In the genomic region with DNA sequence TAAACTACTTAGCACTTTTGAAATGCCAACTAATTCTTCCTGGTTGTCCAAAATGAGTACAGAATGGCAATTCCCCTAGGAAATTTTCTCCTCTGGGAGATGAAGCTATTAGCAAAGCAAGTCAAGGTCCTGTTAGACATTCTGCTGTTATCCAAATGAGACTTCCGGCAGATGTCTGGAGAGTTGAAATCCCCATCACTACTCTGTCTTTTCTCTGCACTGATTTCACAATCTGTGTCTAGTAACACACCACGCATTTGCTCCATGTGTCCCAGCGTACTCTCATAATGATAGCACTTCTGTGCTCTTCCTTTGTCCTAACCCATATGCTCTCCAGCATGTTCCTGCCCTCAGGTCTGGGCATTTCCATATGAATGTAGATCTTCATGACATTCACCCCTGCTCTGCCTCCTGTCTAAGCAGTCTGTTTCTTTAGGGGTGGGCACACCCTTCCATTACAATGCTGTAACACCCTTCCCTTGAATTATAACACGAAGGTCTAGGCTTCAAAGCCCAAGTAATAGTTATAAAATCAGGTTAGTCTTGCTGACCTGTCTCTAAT, we compare ENCODE assay signal across 16 cellular contexts.
DNase-seq lines count a peak whose midpoint lies in the region; ATAC-seq, FAIRE-seq and TF ChIP-seq lines count a peak whose summit lies in the region.
"Had no signal": no experiment of that assay in that cellular context is flagged by ENCODE, and none has a peak within 500 bp of the region (broad histone marks: within the 10 kb centered on the region; RNA-seq: fewer than 3 reads in every experiment).

No MANE protein-coding gene starts in this region.

- no peak overlapping the region for H2BK5ac ChIP-seq in H1 (ENCODE audit: low read depth, low read length)

- H3K4me2 ChIP-seq in H1 (ENCODE audit: insufficient read depth in 1 of 2, low read depth in 2 of 2, low read length in 2 of 2) = peak overlapping the region in 1 of 2 experiments; percentile 32; a peak in 1 of 4 replicates

- no peak overlapping the region for H4K5ac ChIP-seq in H1 (ENCODE audit: insufficient read length, low read depth, low read length)

- peak overlapping the region; percentile 97; the same call in 1 of the 2 replicates for H2BK15ac ChIP-seq in H1 (ENCODE audit: low read length)

- no peak for DNase-seq in left ventricle myocardium superior
- no peak for DNase-seq in Right ventricle myocardium superior
- no peak for DNase-seq in H1 (ENCODE audit: low read depth in 1 of 2, low spot score in 2 of 2)
- no peak for DNase-seq in neural crest cell (ENCODE audit: low read depth, low spot score)
- no peak for DNase-seq in D721Med (ENCODE audit: insufficient read length, low spot score)
- DNase-seq: CD8-positive, alpha-beta memory T cell; GF-D8; GM23248; NCI-H1105; NCI-H2029 treated with DMSO at 0.1 percent for 48 hours; NCI-H524 treated with DMSO at 0.1 percent for 48 hours had no signal

- no peak for TF ChIP-seq CTCF in H1 (IDR thresholded peaks at IDR 0.05; ENCODE audit: control extremely low read depth in 1 of 3, insufficient read depth in 1 of 3, low read depth in 1 of 3, low read length in 3 of 3)
- no peak for TF ChIP-seq CTCF in neural crest cell (conservative IDR thresholded peaks at IDR 0.05)
- no peak for TF ChIP-seq CTCF in D721Med (IDR thresholded peaks at IDR 0.05; ENCODE audit: insufficient read depth, missing control alignments)

- H2AFZ ChIP-seq in H1 (ENCODE audit: low read length) = no peak overlapping the region
- H2AFZ ChIP-seq: GM23248 had no signal

- H3K4me1 ChIP-seq in H1 (replicated peaks in 1 of 4; ENCODE audit: control insufficient read depth in 3 of 4, insufficient read depth in 4 of 4, low read length in 3 of 4) = peaks cover 0 to 5% (median 3%) of the 10 kb centered on the region in 4 experiments; a peak in 3 of 7 replicates

- H3K56ac ChIP-seq in H1 (replicated peaks; ENCODE audit: insufficient read length, low read depth, low read length) = no peak overlapping the region

- peak overlapping the region; percentile 89; the same call in 1 of the 2 replicates for H2BK12ac ChIP-seq in H1 (ENCODE audit: low read depth, low read length)

- CTCF ChIA-PET in H1 (lab: Charles Lee; ENCODE audit: partially characterized antibody) = interaction anchor here (0.6 to 1.2 kb wide), 15 partner anchors 7 to 902 kb away, joined by 3 to 11 read pairs (median 3); no protein-coding TSS in a partner anchor

- FAIRE-seq in H1 (lab: Jason Lieb, UNC) (no peak), D721Med (lab: Jason Lieb, UNC) (no peak)
- FAIRE-seq: RCC 7860 had no signal

- H3K9me3 ChIP-seq in H1 (ENCODE audit: insufficient read depth in 2 of 2, low read depth in 1 of 2, low read length in 1 of 2) = no peaks in the 10 kb centered on the region

- H3K4me1 Mint-ChIP-seq in neural crest cell = peaks cover 18% of the 10 kb centered on the region
- H3K4me1 Mint-ChIP-seq: CD8-positive, alpha-beta memory T cell; IgD-negative memory B cell had no signal

- TF ChIP-seq RAD21 in H1 (IDR thresholded peaks at IDR 0.05 in 1 of 2, conservative IDR thresholded peaks at IDR 0.05 in 1 of 2; ENCODE audit: low read depth in 2 of 2, low read length in 2 of 2) = no peak

- no peaks in the 10 kb centered on the region for H3K27me3 Mint-ChIP-seq in neural crest cell (ENCODE audit: low read depth)
- H3K27me3 Mint-ChIP-seq: CD8-positive, alpha-beta memory T cell; IgD-negative memory B cell had no signal

- no peak overlapping the region for H2BK120ac ChIP-seq in H1 (replicated peaks; ENCODE audit: low read depth, low read length)

- intact Hi-C loops in left ventricle myocardium superior (cut with micrococcal nuclease) = no loop called here
- intact Hi-C loops in Right ventricle myocardium superior (cut with DNase I) = no loop called here

- H3K79me2 ChIP-seq in H1 (ENCODE audit: control insufficient read depth in 1 of 2, insufficient read depth in 2 of 2, low read length in 2 of 2) = no peaks in the 10 kb centered on the region

- H3K14ac ChIP-seq in H1 (ENCODE audit: insufficient read length) = no peak overlapping the region

- H3K9me3 Mint-ChIP-seq in neural crest cell = no peaks in the 10 kb centered on the region

- H3K79me1 ChIP-seq in H1 (ENCODE audit: low read depth, low read length) = no peaks in the 10 kb centered on the region

- H3K27ac Mint-ChIP-seq in neural crest cell (ENCODE audit: unreplicated experiment) = peak overlapping the region; percentile 13
- H3K27ac Mint-ChIP-seq: CD8-positive, alpha-beta memory T cell; IgD-negative memory B cell had no signal

- no peak overlapping the region for H3K27ac ChIP-seq in H1 (ENCODE audit: low read depth, low read length)
- H3K27ac ChIP-seq: C4-2B, GM23248 had no signal

- TF ChIP-seq EP300 in H1 (IDR thresholded peaks at IDR 0.05; ENCODE audit: borderline replicate concordance in 1 of 2, low read depth in 2 of 2, low read length in 2 of 2) = no peak

- H4K8ac ChIP-seq in H1 (ENCODE audit: extremely low read depth, insufficient read depth, low read length) = no peak overlapping the region

- H3K18ac ChIP-seq in H1 (ENCODE audit: extremely low read depth, low read length) = no peak overlapping the region

- no peak for TF ChIP-seq POLR2A in H1 (IDR thresholded peaks at IDR 0.05; ENCODE audit: control extremely low read depth in 1 of 2, low read depth in 2 of 2, low read length in 2 of 2)

- no peaks in the 10 kb centered on the region; a peak in 1 of 8 replicates for H3K36me3 ChIP-seq in H1 (ENCODE audit: control insufficient read depth in 2 of 4, insufficient read depth in 4 of 4, low read length in 3 of 4)

- 81% methylated on average over 4 of the region's 4 CpGs; no CpG with 5 or more reads in 1 of the 2 experiments for WGBS in H1 (ENCODE audit: extremely low coverage in 1 of 2, insufficient coverage in 1 of 2, insufficient read length in 1 of 2, insufficient replicate concordance in 2 of 2, low coverage in 1 of 2, low lambda C conversion rate in 2 of 2, missing lambda C conversion rate in 1 of 2), 2 experiments

- no peaks in the 10 kb centered on the region for H4K20me1 ChIP-seq in H1 (replicated peaks in 1 of 2; ENCODE audit: control insufficient read depth in 1 of 2, insufficient read depth in 2 of 2, low read length in 2 of 2)

- H3K27me3 ChIP-seq in H1 (replicated peaks in 1 of 4; ENCODE audit: control insufficient read depth in 3 of 4, extremely low read depth in 1 of 4, insufficient read depth in 3 of 4, low read length in 3 of 4) = no peaks in the 10 kb centered on the region

- H2AK5ac ChIP-seq in H1 (ENCODE audit: low read depth, low read length) = no peak overlapping the region

- ATAC-seq in left ventricle myocardium superior (peak; percentile 63), Right ventricle myocardium superior (ENCODE audit: poor library complexity) (no peak), HG02610 (IDR thresholded peaks at IDR 0.05; ENCODE audit: unreplicated experiment) (no peak), GM21390 (IDR thresholded peaks at IDR 0.05; ENCODE audit: unreplicated experiment) (no peak)

- H4K91ac ChIP-seq in H1 (replicated peaks; ENCODE audit: insufficient read length, low read length) = peak overlapping the region; percentile 44

- peak overlapping the region; percentile 23 for H3K4ac ChIP-seq in H1 (replicated peaks; ENCODE audit: insufficient read length, low read depth, low read length)

- no peak overlapping the region for H3K4me3 ChIP-seq in H1 (ENCODE audit: extremely low read depth in 1 of 4, insufficient read depth in 2 of 4, low read depth in 3 of 4, low read length in 4 of 4)
- H3K4me3 ChIP-seq: GM23248 had no signal

- no peak overlapping the region for H3K9ac ChIP-seq in H1 (replicated peaks in 1 of 4; ENCODE audit: extremely low read depth in 1 of 4, low read depth in 3 of 4, low read length in 3 of 4)
- H3K9ac ChIP-seq: GM23248 had no signal

- no peak overlapping the region for H3K4me3 Mint-ChIP-seq in neural crest cell
- H3K4me3 Mint-ChIP-seq: CD8-positive, alpha-beta memory T cell had no signal

- POLR2A ChIA-PET in H1 (lab: Charles Lee; ENCODE audit: partially characterized antibody) = no interaction called here

- H3K23me2 ChIP-seq in H1 (ENCODE audit: low read depth, low read length) = no peaks in the 10 kb centered on the region

- no peak overlapping the region for H3K23ac ChIP-seq in H1 (ENCODE audit: insufficient read length)

- H3K36me3 Mint-ChIP-seq in neural crest cell (ENCODE audit: low read depth) = no peaks in the 10 kb centered on the region
- H3K36me3 Mint-ChIP-seq: CD8-positive, alpha-beta memory T cell; IgD-negative memory B cell had no signal

- H2BK20ac ChIP-seq in H1 (ENCODE audit: low read length) = peak overlapping the region; percentile 19; the same call in 1 of the 2 replicates

TF ChIP-seq in H1, 55 proteins besides CTCF, POLR2A, EP300 and RAD21:
- TF ChIP-seq BRCA1 (IDR thresholded peaks at IDR 0.05; ENCODE audit: low read depth, low read length) = no peak
- no peak for TF ChIP-seq HDAC2 (IDR thresholded peaks at IDR 0.05; ENCODE audit: borderline replicate concordance in 1 of 2, low read depth in 2 of 2, low read length in 2 of 2)
- no peak for TF ChIP-seq GTF2F1 (IDR thresholded peaks at IDR 0.05; ENCODE audit: borderline replicate concordance, low read depth, low read length)
- no peak for TF ChIP-seq CEBPB (IDR thresholded peaks at IDR 0.05; ENCODE audit: low read depth, low read length)
TF ChIP-seq in H1: peak in this region for 0.
